20 cellular contexts compared by ENCODE assay signal in genomic region chr10:101075775-101076174, GRCh38. TPM values are rescaled to one million over a fixed set of nuclear protein-coding genes. Genes with fewer than 3 reads are reported as not detected.
"Had no signal": no experiment of that assay in that cellular context is flagged by ENCODE, and none has a peak within 500 bp of the region (broad histone marks: within the 10 kb centered on the region; RNA-seq: fewer than 3 reads in every experiment).

No MANE protein-coding gene starts in this region.

- ATAC-seq: left lobe of liver, pancreas, upper lobe of right lung had no signal

- H3K36me3 Mint-ChIP-seq: activated naive CD4-positive, alpha-beta T cell treated with anti-CD3 and anti-CD28 coated beads, Interleukin-2, amount 10 ng/mL, durations not matched to agents 7 days and 5 days; neural progenitor cell had no signal

- H3K4me3 Mint-ChIP-seq: activated CD4-positive, alpha-beta T cell treated with anti-CD3 and anti-CD28 coated beads, Interleukin-2, amount 10 ng/mL, durations not matched to agents 7 days and 5 days; activated naive CD4-positive, alpha-beta T cell treated with anti-CD3 and anti-CD28 coated beads, Interleukin-2, amount 10 ng/mL, durations not matched to agents 7 days and 5 days; neural progenitor cell had no signal

- DNase-seq: activated CD4-positive, alpha-beta T cell treated with anti-CD3 and anti-CD28 coated beads, Interleukin-2, amount 10 ng/mL, durations not matched to agents 7 days and 5 days; activated CD4-positive, CD25-positive, alpha-beta regulatory T cell; activated naive CD4-positive, alpha-beta T cell treated with anti-CD3 and anti-CD28 coated beads, Interleukin-2, amount 10 ng/mL, durations not matched to agents 7 days and 5 days; activated T-cell treated with anti-CD3 and anti-CD28 coated beads, Interleukin-2, amount 50 U/mL, for 1 hour; dorsolateral prefrontal cortex; mammary epithelial cell; pancreas; sigmoid colon; spleen; stomach; upper lobe of right lung had no signal

- H3K9me3 Mint-ChIP-seq: activated CD4-positive, alpha-beta T cell treated with anti-CD3 and anti-CD28 coated beads, Interleukin-2, amount 10 ng/mL, durations not matched to agents 7 days and 5 days; activated naive CD4-positive, alpha-beta T cell treated with anti-CD3 and anti-CD28 coated beads, Interleukin-2, amount 10 ng/mL, durations not matched to agents 7 days and 5 days; neural progenitor cell had no signal

- H3K27ac Mint-ChIP-seq: activated CD4-positive, alpha-beta T cell treated with anti-CD3 and anti-CD28 coated beads, Interleukin-2, amount 10 ng/mL, durations not matched to agents 7 days and 5 days; activated naive CD4-positive, alpha-beta T cell treated with anti-CD3 and anti-CD28 coated beads, Interleukin-2, amount 10 ng/mL, durations not matched to agents 7 days and 5 days; neural progenitor cell had no signal

- H3K4me1 Mint-ChIP-seq: activated naive CD4-positive, alpha-beta T cell treated with anti-CD3 and anti-CD28 coated beads, Interleukin-2, amount 10 ng/mL, durations not matched to agents 7 days and 5 days had no signal

RNA-seq across cellular contexts. Expression of gene TLX1, which starts 55.3 kb away (rescaled TPM):
- total RNA-seq: activated CD4-positive, alpha-beta T cell treated with anti-CD3 and anti-CD28 coated beads, Interleukin-2, amount 10 ng/mL, durations not matched to agents 7 days and 5 days; astrocyte; bronchial epithelial cell; cerebellum; dorsolateral prefrontal cortex; esophagus muscularis mucosa; hepatocyte; mammary epithelial cell; pancreas; sigmoid colon; T-helper 2 cell treated with Interferon-gamma antibody and Interleukin-4, amounts not matched to agents 100 ng/mL and 5 ng/mL, for 36 hours; thoracic aorta; upper lobe of right lung had no signal
